In the genomic region with DNA sequence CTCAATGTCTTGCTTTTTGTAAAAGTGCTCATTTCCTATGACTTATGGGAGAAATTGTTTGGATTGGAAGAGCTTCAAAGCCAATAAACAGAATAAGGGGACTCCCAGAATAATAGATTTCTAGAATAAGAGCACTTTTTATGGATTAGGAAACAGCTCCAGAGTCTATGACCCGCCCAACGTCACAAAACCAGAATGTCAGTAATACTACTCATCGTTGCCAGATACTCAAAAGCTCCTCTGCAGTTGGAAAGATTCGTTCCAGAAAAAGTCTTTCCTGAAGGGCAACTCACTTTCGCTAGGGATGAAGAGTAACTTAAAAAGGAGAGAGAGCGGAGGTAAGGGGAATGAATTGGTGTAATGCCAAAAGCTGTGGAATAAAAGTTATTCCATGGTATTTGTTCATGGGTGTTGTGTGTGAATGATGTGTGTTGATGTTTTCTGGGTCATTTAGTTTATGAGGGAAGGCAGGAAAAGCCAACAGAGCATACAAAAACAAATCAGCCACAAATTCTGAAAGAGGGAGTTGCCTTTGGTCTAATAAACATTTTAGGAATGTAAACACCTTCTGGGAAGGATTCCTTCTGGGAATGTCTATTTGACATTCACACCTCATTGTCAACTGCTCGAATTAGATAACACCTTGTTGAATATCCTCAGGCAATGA, we compare ENCODE assay signal across 21 cellular contexts.
DNase-seq lines count a peak whose midpoint lies in the region; ATAC-seq, FAIRE-seq and TF ChIP-seq lines count a peak whose summit lies in the region.
"Had no signal": no experiment of that assay in that cellular context is flagged by ENCODE, and none has a peak within 500 bp of the region (broad histone marks: within the 10 kb centered on the region; RNA-seq: fewer than 3 reads in every experiment).

No MANE protein-coding gene starts in this region.

- CTCF ChIA-PET in MCF 10A (lab: Yijun Ruan, JAX), result interaction anchor here (0.7 to 0.8 kb wide), 3 partner anchors 76 to 384 kb away, joined by 3 read pairs; no protein-coding TSS in a partner anchor

- H3K27me3 ChIP-seq in breast epithelium (no peaks in the 10 kb centered on the region), left lung (no peaks in the 10 kb centered on the region), uterus (no peaks in the 10 kb centered on the region), ascending aorta (no peaks in the 10 kb centered on the region)
- H3K27me3 ChIP-seq: gastrocnemius medialis had no signal

- peaks cover 50% of the 10 kb centered on the region for H3K4me1 Mint-ChIP-seq in MCF 10A (ENCODE audit: insufficient read depth, unreplicated experiment)
- H3K4me1 Mint-ChIP-seq: CD4-positive, alpha-beta memory T cell; neural crest cell had no signal

- no peaks in the 10 kb centered on the region for H3K27me3 Mint-ChIP-seq in MCF 10A (ENCODE audit: insufficient read depth, unreplicated experiment)
- H3K27me3 Mint-ChIP-seq: CD4-positive, alpha-beta memory T cell had no signal

- H3K9me3 ChIP-seq in breast epithelium (no peaks in the 10 kb centered on the region), left lung (no peaks in the 10 kb centered on the region), uterus (no peaks in the 10 kb centered on the region), ascending aorta (no peaks in the 10 kb centered on the region)
- H3K9me3 ChIP-seq: A549, gastrocnemius medialis had no signal

- POLR2A ChIA-PET in MCF 10A (lab: Yijun Ruan, JAX), result interaction anchor here (0.7 to 1.2 kb wide), 4 partner anchors 32 to 208 kb away, joined by 3 read pairs; no protein-coding TSS in a partner anchor

- peak overlapping the region; percentile 30 for H3K4me3 Mint-ChIP-seq in MCF 10A (ENCODE audit: unreplicated experiment)
- H3K4me3 Mint-ChIP-seq: activated CD8-positive, alpha-beta T cell treated with anti-CD3 and anti-CD28 coated beads for 36 hours; CD4-positive, alpha-beta memory T cell; neural crest cell had no signal

- no peak overlapping the region for H3K27ac ChIP-seq in breast epithelium
- H3K27ac ChIP-seq in left lung, result peak overlapping the region; percentile 44 to 56
- peak overlapping the region; percentile 27 to 37 for H3K27ac ChIP-seq in uterus
- H3K27ac ChIP-seq in ascending aorta, result no peak overlapping the region
- H3K27ac ChIP-seq: A549 had no signal

- peak; percentile 59 for ATAC-seq in left lung
- ATAC-seq: A549; activated CD8-positive, alpha-beta T cell treated with anti-CD3 and anti-CD28 coated beads for 36 hours; Panc1 had no signal

- no peak for FAIRE-seq in HTR-8/SVneo (lab: Jason Lieb, UNC)
- FAIRE-seq: A549 had no signal

- TF ChIP-seq CTCF in MCF 10A (IDR thresholded peaks at IDR 0.05; ENCODE audit: unreplicated experiment) (no peak), breast epithelium (IDR thresholded peaks at IDR 0.05) (no peak), left lung (IDR thresholded peaks at IDR 0.05) (no peak), uterus (IDR thresholded peaks at IDR 0.05) (no peak), ascending aorta (IDR thresholded peaks at IDR 0.05) (no peak)

- no TSS peak for BruUV-seq in MCF 10A (replicated peaks; lab: Mats Ljungman, UMichigan)

- no peak overlapping the region for H3K4me3 ChIP-seq in breast epithelium
- H3K4me3 ChIP-seq in left lung, result no peak overlapping the region
- no peak overlapping the region for H3K4me3 ChIP-seq in uterus
- H3K4me3 ChIP-seq in ascending aorta, result no peak overlapping the region
- H3K4me3 ChIP-seq: A549, gastrocnemius medialis had no signal

- intact Hi-C loops in MCF 10A (cut with micrococcal nuclease) (no loop called here), breast epithelium (cut with DNase I; ENCODE audit: low total_unique reads) (no loop called here), left lung (cut with DNase I) (no loop called here), uterus (cut with DNase I; ENCODE audit: low total_unique reads) (no loop called here), ascending aorta (cut with DNase I) (no loop called here)

- H3K36me3 Mint-ChIP-seq in MCF 10A (ENCODE audit: insufficient read depth, unreplicated experiment), result no peaks in the 10 kb centered on the region
- H3K36me3 Mint-ChIP-seq: CD4-positive, alpha-beta memory T cell had no signal

- no peak for TF ChIP-seq POLR2A in breast epithelium (IDR thresholded peaks at IDR 0.05)
- TF ChIP-seq POLR2A in uterus (IDR thresholded peaks at IDR 0.05), result no peak

- H3K36me3 ChIP-seq in breast epithelium, result no peaks in the 10 kb centered on the region
- no peaks in the 10 kb centered on the region for H3K36me3 ChIP-seq in left lung
- H3K36me3 ChIP-seq in uterus, result no peaks in the 10 kb centered on the region
- H3K36me3 ChIP-seq in ascending aorta, result no peaks in the 10 kb centered on the region
- H3K36me3 ChIP-seq: gastrocnemius medialis had no signal

- DNase-seq in MCF 10A (ENCODE audit: unreplicated experiment) (peak; percentile 58), breast epithelium (ENCODE audit: low spot score in 2 of 2) (no peak), dermis blood vessel endothelial cell (peak; percentile 43), left lung (no peak), uterus (no peak), ascending aorta (ENCODE audit: low spot score in 2 of 2) (no peak), HTR-8/SVneo (ENCODE audit: insufficient read length, low spot score) (no peak), NCI-H1417 treated with DMSO at 0.1 percent for 48 hours (lab: John Stamatoyannopoulos, UW) (no peak)
- DNase-seq: activated CD8-positive, alpha-beta T cell treated with anti-CD3 and anti-CD28 coated beads for 36 hours; amniotic stem cell; CD4-positive, alpha-beta memory T cell; gastrocnemius medialis; GOT3; mesenchymal stem cell; NCI-H1694 treated with DMSO at 0.1 percent for 48 hours; right cardiac atrium; stimulated activated CD4-positive, alpha-beta T cell treated with anti-CD3 and anti-CD28 coated beads, Interleukin-4, amount 100 ng/mL, for 24 hours; SW 1271 had no signal

- no peaks in the 10 kb centered on the region for H3K9me3 Mint-ChIP-seq in MCF 10A (ENCODE audit: unreplicated experiment)
- H3K9me3 Mint-ChIP-seq: activated CD8-positive, alpha-beta T cell treated with anti-CD3 and anti-CD28 coated beads for 36 hours; neural crest cell had no signal

- H3K4me1 ChIP-seq in breast epithelium (no peaks in the 10 kb centered on the region), left lung (peaks cover 13 to 47% of the 10 kb centered on the region in 2 donors), uterus (peaks cover 3 to 5% of the 10 kb centered on the region in 2 donors), ascending aorta (no peaks in the 10 kb centered on the region)
- H3K4me1 ChIP-seq: A549 had no signal

- H3K27ac Mint-ChIP-seq in MCF 10A (ENCODE audit: low read depth, unreplicated experiment), result peak overlapping the region; percentile 83
- H3K27ac Mint-ChIP-seq: activated CD8-positive, alpha-beta T cell treated with anti-CD3 and anti-CD28 coated beads for 36 hours; CD4-positive, alpha-beta memory T cell had no signal

Comparison
In these comparisons a context has a peak if more than half of its experiments do, and no peak if none do; other contexts are left out.
1. DNase-seq: peak in MCF 10A (single experiment) and dermis blood vessel endothelial cell (single experiment); none in breast epithelium (0 of 2), left lung (0 of 2), uterus (0 of 2), ascending aorta (0 of 2), HTR-8/SVneo (single experiment) and NCI-H1417 treated with DMSO at 0.1 percent for 48 hours (single experiment).
2. H3K27ac ChIP-seq: peak in left lung (2 of 2) and uterus (2 of 2); none in breast epithelium (0 of 2) and ascending aorta (0 of 2).